8 cellular contexts compared by ENCODE assay signal in genomic region chr13:67048084-67048792, GRCh38.
A peak's percentile ranks its signal among the peaks of the same experiment; 100 is the strongest.
DNase-seq lines count a peak whose midpoint lies in the region; ATAC-seq and TF ChIP-seq lines count a peak whose summit lies in the region.

No MANE protein-coding gene starts in this region.

- ATAC-seq in HG03457 (IDR thresholded peaks at IDR 0.05; ENCODE audit: unreplicated experiment) = peak; percentile 94
- no peak for ATAC-seq in gastroesophageal sphincter
- no peak for ATAC-seq in GM18520 (IDR thresholded peaks at IDR 0.05; ENCODE audit: unreplicated experiment)

- no peak for TF ChIP-seq EP300 in gastroesophageal sphincter (IDR thresholded peaks at IDR 0.05)

- no peaks in the 10 kb centered on the region for H3K36me3 Mint-ChIP-seq in MCF 10A (ENCODE audit: insufficient read depth, unreplicated experiment)
- H3K36me3 Mint-ChIP-seq in nephron progenitor cell (ENCODE audit: low read depth) = no peaks in the 10 kb centered on the region

- H3K4me1 ChIP-seq in breast epithelium (no peaks in the 10 kb centered on the region), gastroesophageal sphincter (peaks cover 0 to 9% (median 0%) of the 10 kb centered on the region in 3 donors)

- peak; percentile 18 for DNase-seq in MCF 10A (ENCODE audit: unreplicated experiment)
- no peak for DNase-seq in breast epithelium (ENCODE audit: low spot score in 2 of 2)
- DNase-seq in dorsolateral prefrontal cortex = no peak
- no peak for DNase-seq in nephron progenitor cell

- H3K27me3 Mint-ChIP-seq in MCF 10A (ENCODE audit: insufficient read depth, unreplicated experiment) (no peaks in the 10 kb centered on the region), nephron progenitor cell (ENCODE audit: low read depth, poor library complexity) (no peaks in the 10 kb centered on the region)

- WGBS in gastroesophageal sphincter (ENCODE audit: low coverage in 1 of 2), 2 donors = 13 to 64% methylated on average over 2 of the region's 3 CpGs

- H3K9me3 ChIP-seq in breast epithelium (no peaks in the 10 kb centered on the region), gastroesophageal sphincter (no peaks in the 10 kb centered on the region)

- H3K27me3 ChIP-seq in breast epithelium (no peaks in the 10 kb centered on the region), dorsolateral prefrontal cortex (no peaks in the 10 kb centered on the region), gastroesophageal sphincter (no peaks in the 10 kb centered on the region)

- H3K4me3 Mint-ChIP-seq in MCF 10A (ENCODE audit: unreplicated experiment) (no peak overlapping the region), nephron progenitor cell (no peak overlapping the region)

- H3K27ac ChIP-seq in breast epithelium = no peak overlapping the region
- H3K27ac ChIP-seq in dorsolateral prefrontal cortex = peak overlapping the region; percentile 33 to 100 (median 92)
- peak overlapping the region; percentile 82 for H3K27ac ChIP-seq in temporal lobe (ENCODE audit: low read depth, low read length)
- no peak overlapping the region for H3K27ac ChIP-seq in gastroesophageal sphincter

- TF ChIP-seq CTCF in MCF 10A (IDR thresholded peaks at IDR 0.05; ENCODE audit: unreplicated experiment) (no peak), breast epithelium (IDR thresholded peaks at IDR 0.05) (no peak), dorsolateral prefrontal cortex (IDR thresholded peaks at IDR 0.05 in 54 of 56, conservative IDR thresholded peaks at IDR 0.05 in 2 of 56; ENCODE audit: low read depth in 1 of 56, partially characterized antibody in 56 of 56) (peak in 4 of 56 donors; percentile 5 to 14 (median 8)), gastroesophageal sphincter (IDR thresholded peaks at IDR 0.05) (no peak), nephron progenitor cell (IDR thresholded peaks at IDR 0.05) (no peak)

- BruUV-seq in MCF 10A (replicated peaks; lab: Mats Ljungman, UMichigan) = no TSS peak

- H3K4me3 ChIP-seq in breast epithelium (no peak overlapping the region), dorsolateral prefrontal cortex (no peak overlapping the region), gastroesophageal sphincter (no peak overlapping the region)

- intact Hi-C loops in MCF 10A (cut with micrococcal nuclease) = no loop called here
- intact Hi-C loops in breast epithelium (cut with DNase I; ENCODE audit: low total_unique reads) = no loop called here
- intact Hi-C loops in dorsolateral prefrontal cortex (cut with DNase I) = no loop called here

- POLR2A ChIA-PET in MCF 10A (lab: Yijun Ruan, JAX) = no interaction called here

- H3K9me3 Mint-ChIP-seq in MCF 10A (ENCODE audit: unreplicated experiment) (no peaks in the 10 kb centered on the region), nephron progenitor cell (no peaks in the 10 kb centered on the region)

- H3K4me1 Mint-ChIP-seq in MCF 10A (ENCODE audit: insufficient read depth, unreplicated experiment) (peaks cover 15% of the 10 kb centered on the region), nephron progenitor cell (peaks cover 10% of the 10 kb centered on the region)

- CTCF ChIA-PET in MCF 10A (lab: Yijun Ruan, JAX) = interaction anchor here (0.5 to 0.6 kb wide), 2 partner anchors 12 to 419 kb away, joined by 3 read pairs; no protein-coding TSS in a partner anchor

- no peak for TF ChIP-seq POLR2A in breast epithelium (IDR thresholded peaks at IDR 0.05)
- TF ChIP-seq POLR2A in gastroesophageal sphincter (IDR thresholded peaks at IDR 0.05) = no peak

- H3K27ac Mint-ChIP-seq in MCF 10A (ENCODE audit: low read depth, unreplicated experiment) = no peak overlapping the region
- no peak overlapping the region for H3K27ac Mint-ChIP-seq in nephron progenitor cell

- H3K36me3 ChIP-seq in breast epithelium (no peaks in the 10 kb centered on the region), gastroesophageal sphincter (no peaks in the 10 kb centered on the region)

Comparison
In these comparisons a context has a peak if more than half of its experiments do, and no peak if none do; other contexts are left out.
1. H3K27ac ChIP-seq: peak in dorsolateral prefrontal cortex (59 of 59) and temporal lobe (single experiment); none in breast epithelium (0 of 2) and gastroesophageal sphincter (0 of 4).